In the genomic region with DNA sequence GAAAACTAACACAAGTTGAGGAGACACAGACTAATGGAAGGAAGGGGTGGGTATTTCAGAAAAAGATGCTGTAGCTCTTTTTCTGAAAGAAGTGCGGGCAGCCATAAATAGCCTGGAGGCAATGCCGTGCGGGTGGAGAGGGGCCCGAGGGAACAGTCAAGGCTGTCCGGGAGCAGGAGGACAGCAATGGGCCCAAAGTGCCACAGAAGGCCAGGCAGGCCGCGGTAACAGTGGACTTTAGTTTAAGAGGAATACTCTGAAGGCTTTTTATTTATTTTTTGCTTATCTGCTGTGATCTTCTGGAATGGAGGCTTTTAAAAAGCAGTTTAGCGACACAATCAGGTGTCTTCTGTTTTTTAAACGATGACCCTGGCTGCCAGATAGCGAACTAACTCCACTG, we compare ENCODE assay signal across 25 cellular contexts. TPM values are rescaled to one million over a fixed set of nuclear protein-coding genes. Genes with fewer than 3 reads are reported as not detected.
DNase-seq lines count a peak whose midpoint lies in the region; ATAC-seq, FAIRE-seq and TF ChIP-seq lines count a peak whose summit lies in the region.
"Had no signal": no experiment of that assay in that cellular context is flagged by ENCODE, and none has a peak within 500 bp of the region (broad histone marks: within the 10 kb centered on the region; RNA-seq: fewer than 3 reads in every experiment).

No MANE protein-coding gene starts in this region.

- no peak overlapping the region for H3K27ac Mint-ChIP-seq in activated CD4-positive, alpha-beta T cell treated with anti-CD3 and anti-CD28 coated beads, Interleukin-2, amount 10 ng/mL, durations not matched to agents 7 days and 5 days
- H3K27ac Mint-ChIP-seq in HFFc6 (peak overlapping the region; percentile 29; the same call in 1 of the 2 replicates), neural crest cell (ENCODE audit: unreplicated experiment) (no peak overlapping the region)
- H3K27ac Mint-ChIP-seq: GM23338; memory B cell; stimulated activated naive B cell treated with anti-CD40 and anti-IgM and Interleukin-4, amounts not matched to agents 10 μg/mL and 1 μg/mL and 100 μg/mL, for 72 hours had no signal

- peaks cover 24% of the 10 kb centered on the region for H3K4me1 ChIP-seq in GM12878 (ENCODE audit: control insufficient read depth, insufficient read depth, low read length)

- H3K4me1 Mint-ChIP-seq in activated CD4-positive, alpha-beta T cell treated with anti-CD3 and anti-CD28 coated beads, Interleukin-2, amount 10 ng/mL, durations not matched to agents 7 days and 5 days = peaks cover 47% of the 10 kb centered on the region
- peaks cover 58% of the 10 kb centered on the region for H3K4me1 Mint-ChIP-seq in HFFc6 (ENCODE audit: low read depth)
- H3K4me1 Mint-ChIP-seq in neural crest cell = peaks cover 22% of the 10 kb centered on the region

- H3K4me3 Mint-ChIP-seq in activated CD4-positive, alpha-beta T cell treated with anti-CD3 and anti-CD28 coated beads, Interleukin-2, amount 10 ng/mL, durations not matched to agents 7 days and 5 days = peak overlapping the region; percentile 14
- peak overlapping the region; percentile 35 for H3K4me3 Mint-ChIP-seq in HFFc6
- peak overlapping the region; percentile 80 for H3K4me3 Mint-ChIP-seq in neural crest cell
- H3K4me3 Mint-ChIP-seq: CD14-positive monocyte; GM23338; stimulated activated naive B cell treated with anti-CD40 and anti-IgM and Interleukin-4, amounts not matched to agents 10 μg/mL and 1 μg/mL and 100 μg/mL, for 72 hours had no signal

- H3K27ac ChIP-seq in GM12878 (ENCODE audit: control insufficient read depth, insufficient read depth) = no peak overlapping the region
- H3K27ac ChIP-seq: A549, neutrophil, transverse colon had no signal

- no peak for DNase-seq in activated CD4-positive, alpha-beta T cell treated with anti-CD3 and anti-CD28 coated beads, Interleukin-2, amount 10 ng/mL, durations not matched to agents 7 days and 5 days
- no peak for DNase-seq in activated CD4-positive, alpha-beta T cell treated with anti-CD3 and anti-CD28 coated beads, Interleukin-2, amount 50 U/mL, for 1 hour
- DNase-seq in HFFc6 (no peak), GM12878 (ENCODE audit: low read depth, low spot score) (no peak), neural crest cell (ENCODE audit: low read depth, low spot score) (no peak)
- DNase-seq: activated CD4-positive, alpha-beta T cell treated with anti-CD3 and anti-CD28 coated beads, Interleukin-2, amount 50 U/mL, for 48 hours; aorta; DMS79; hippocampal formation; kidney; NCI-H1436; NCI-H345; retina; stimulated activated naive B cell treated with anti-CD40 and anti-IgM and Interleukin-4, amounts not matched to agents 10 μg/mL and 1 μg/mL and 100 μg/mL, for 72 hours; transverse colon had no signal

- peaks cover 43% of the 10 kb centered on the region for H3K36me3 Mint-ChIP-seq in activated CD4-positive, alpha-beta T cell treated with anti-CD3 and anti-CD28 coated beads, Interleukin-2, amount 10 ng/mL, durations not matched to agents 7 days and 5 days (ENCODE audit: low read depth)
- H3K36me3 Mint-ChIP-seq in HFFc6 (ENCODE audit: low read depth) = peaks cover 54% of the 10 kb centered on the region
- H3K36me3 Mint-ChIP-seq in neural crest cell (ENCODE audit: low read depth) = peaks cover 2% of the 10 kb centered on the region

- no peaks in the 10 kb centered on the region for H3K9me3 Mint-ChIP-seq in activated CD4-positive, alpha-beta T cell treated with anti-CD3 and anti-CD28 coated beads, Interleukin-2, amount 10 ng/mL, durations not matched to agents 7 days and 5 days
- H3K9me3 Mint-ChIP-seq in HFFc6 (no peaks in the 10 kb centered on the region), neural crest cell (no peaks in the 10 kb centered on the region)
- H3K9me3 Mint-ChIP-seq: CD14-positive monocyte; GM23338; memory B cell; stimulated activated naive B cell treated with anti-CD40 and anti-IgM and Interleukin-4, amounts not matched to agents 10 μg/mL and 1 μg/mL and 100 μg/mL, for 72 hours had no signal

- SMC1A ChIA-PET in GM12878 (lab: Charles Lee; ENCODE audit: uncharacterized antibody, unreplicated experiment) = no interaction called here

- H3K27me3 ChIP-seq in GM12878 (replicated peaks in 1 of 2; ENCODE audit: control insufficient read depth in 2 of 2, insufficient read depth in 2 of 2, low read length in 1 of 2) = no peaks in the 10 kb centered on the region
- H3K27me3 ChIP-seq: neutrophil, transverse colon had no signal

- no peaks in the 10 kb centered on the region for H4K20me1 ChIP-seq in GM12878 (ENCODE audit: control insufficient read depth, insufficient read depth)

- TF ChIP-seq CTCF in HFFc6 (IDR thresholded peaks at IDR 0.05) (no peak), GM12878 (IDR thresholded peaks at IDR 0.05 in 2 of 3, conservative IDR thresholded peaks at IDR 0.05 in 1 of 3; ENCODE audit: control insufficient read depth in 2 of 3, extremely low read depth in 1 of 3, insufficient read depth in 1 of 3, low read depth in 3 of 3, low read length in 3 of 3) (no peak), neural crest cell (conservative IDR thresholded peaks at IDR 0.05) (no peak)

- no peak overlapping the region for H3K4me3 ChIP-seq in GM12878
- H3K4me3 ChIP-seq: A549, GM23338, transverse colon had no signal

- no peak for FAIRE-seq in GM12878 (lab: Jason Lieb, UNC)
- FAIRE-seq: A549, colon, GM18507, kidney had no signal

- TF ChIP-seq RAD21 in GM12878 (IDR thresholded peaks at IDR 0.05; ENCODE audit: insufficient read depth, low read depth, low read length) = no peak

- intact Hi-C loops in GM12878 (cut with micrococcal nuclease; ENCODE audit: unreplicated experiment) = loop anchor here (5.0 kb wide), 1 partner anchor 137 kb away; a partner anchor contains a TSS

- ATAC-seq in GM12878 (no peak), HG02798 (IDR thresholded peaks at IDR 0.05; ENCODE audit: poor library complexity, unreplicated experiment) (no peak), HG02970 (IDR thresholded peaks at IDR 0.05; ENCODE audit: low FRiP score, unreplicated experiment) (no peak), GM19455 (IDR thresholded peaks at IDR 0.05; ENCODE audit: unreplicated experiment) (no peak)
- ATAC-seq: A549; GM23338; stimulated activated naive B cell treated with anti-CD40 and anti-IgM and Interleukin-4, amounts not matched to agents 10 μg/mL and 1 μg/mL and 100 μg/mL, for 72 hours had no signal

- H3K27me3 Mint-ChIP-seq in activated CD4-positive, alpha-beta T cell treated with anti-CD3 and anti-CD28 coated beads, Interleukin-2, amount 10 ng/mL, durations not matched to agents 7 days and 5 days = no peaks in the 10 kb centered on the region
- H3K27me3 Mint-ChIP-seq in HFFc6 (ENCODE audit: insufficient read depth) (no peaks in the 10 kb centered on the region; the same call in 1 of the 2 replicates), neural crest cell (ENCODE audit: low read depth) (no peaks in the 10 kb centered on the region)
- H3K27me3 Mint-ChIP-seq: memory B cell; stimulated activated naive B cell treated with anti-CD40 and anti-IgM and Interleukin-4, amounts not matched to agents 10 μg/mL and 1 μg/mL and 100 μg/mL, for 72 hours had no signal

- BruUV-seq in GM12878 (replicated peaks; lab: Mats Ljungman, UMichigan) = TSS peak; percentile 9

- WGBS in GM12878 (ENCODE audit: insufficient coverage, insufficient replicate concordance, low lambda C conversion rate, missing lambda C conversion rate) = 98% methylated on average over 10 of the region's 10 CpGs

- CTCF ChIA-PET in activated CD4-positive, alpha-beta T cell treated with anti-CD3 and anti-CD28 coated beads, Interleukin-2, amount 10 ng/mL, durations not matched to agents 7 days and 5 days (lab: Charles Lee) = interaction anchor here (0.5 kb wide), 1 partner anchor 476 kb away, joined by 3 read pairs; no protein-coding TSS in a partner anchor
- CTCF ChIA-PET in GM12878 (lab: Yijun Ruan, JAX) = interaction anchor here (1.7 kb wide), 1 partner anchor 45 kb away, joined by 3 read pairs; no protein-coding TSS in a partner anchor

- no peak for TF ChIP-seq EP300 in GM12878 (IDR thresholded peaks at IDR 0.05; ENCODE audit: borderline replicate concordance in 1 of 2, control insufficient read depth in 1 of 2, low read depth in 2 of 2, low read length in 2 of 2)

- peak overlapping the region; percentile 39 for H3K4me2 ChIP-seq in GM12878 (ENCODE audit: control insufficient read depth, insufficient read depth)
- H3K4me2 ChIP-seq: GM23338 had no signal

- peaks cover 57% of the 10 kb centered on the region for H3K79me2 ChIP-seq in GM12878 (ENCODE audit: control insufficient read depth, insufficient read depth, low read length)

- TF ChIP-seq POLR2A in GM12878 (IDR thresholded peaks at IDR 0.05; ENCODE audit: low read depth, low read length) = no peak

- in situ Hi-C loops in GM12878 (cut with MboI) = no loop called here

- RAD21 ChIA-PET in GM12878 (lab: Charles Lee; ENCODE audit: unreplicated experiment) = no interaction called here

- H3K9me3 ChIP-seq in GM12878 (replicated peaks; ENCODE audit: control insufficient read depth, insufficient read depth, low read length) = no peaks in the 10 kb centered on the region
- H3K9me3 ChIP-seq: A549, neutrophil, transverse colon had no signal

- H3K9ac ChIP-seq in GM12878 (ENCODE audit: control insufficient read depth, insufficient read depth, low read length) = no peak overlapping the region

- POLR2A ChIA-PET in activated CD4-positive, alpha-beta T cell treated with anti-CD3 and anti-CD28 coated beads, Interleukin-2, amount 10 ng/mL, durations not matched to agents 7 days and 5 days (lab: Charles Lee) = no interaction called here
- POLR2A ChIA-PET in GM12878 (lab: Charles Lee) = interaction anchor here (0.8 kb wide), 1 partner anchor 194 kb away, joined by 4 read pairs; no protein-coding TSS in a partner anchor

- H2AFZ ChIP-seq in GM12878 (ENCODE audit: control insufficient read depth, low read depth, low read length) = no peak overlapping the region
- H2AFZ ChIP-seq: GM23338 had no signal

- no peaks in the 10 kb centered on the region for H3K36me3 ChIP-seq in GM12878 (ENCODE audit: control insufficient read depth in 2 of 2, insufficient read depth in 2 of 2, low read length in 1 of 2)
- H3K36me3 ChIP-seq: transverse colon had no signal

RNA-seq across cellular contexts. Expression of a gene that starts 2.8 kb away (rescaled TPM):
- total RNA-seq in activated CD4-positive, alpha-beta T cell treated with anti-CD3 and anti-CD28 coated beads, Interleukin-2, amount 10 ng/mL, durations not matched to agents 7 days and 5 days = 100 to 1,000 TPM in 1 of 2 experiments, 10 to 100 TPM in 1; 93.9 to 104 TPM
- 100 to 1,000 TPM; 205 to 238 (median 225) TPM for total RNA-seq in HFFc6 (2021; fragmentation: NEBNext Ultra II Directional; extraction: Animal tissue kit (Norgen Biotek cat#: 25700))
- total RNA-seq in GM12878 (2013; cell fraction: nucleolus; rRNA removed) = 25.2 and 27.2 TPM in 2 replicates
- total RNA-seq in GM12878 (2014; rRNA removed) = 49.8 and 50.2 TPM in 2 replicates
- total RNA-seq in GM12878 (2014; rRNA removed; fragmentation: Illumina TruSeq; extraction: Trizol) = 60.9 and 68.3 TPM in 2 replicates
- total RNA-seq in GM12878 (2021) = 108 and 115 TPM in 2 replicates
- polyA plus RNA-seq in GM12878 (2011; ENCODE audit: low read depth) = 33.7 TPM
- polyA plus RNA-seq in GM12878 (2011; rRNA removed) = 113 and 166 TPM in 2 replicates
- 45.0 and 46.7 TPM in 2 replicates for polyA plus RNA-seq in GM12878 (2011; cell fraction: cytosol; rRNA removed)
- 35.8 and 38.4 TPM in 2 replicates for polyA plus RNA-seq in GM12878 (2011; cell fraction: nucleus; rRNA removed)
- 64.4 and 91.5 TPM in 2 replicates for polyA plus RNA-seq in GM12878 (2012)
- 79.5 and 87.7 TPM in 2 replicates for polyA plus RNA-seq in GM12878 (2014; fragmentation: Illumina TruSeq; extraction: Trizol)
- polyA plus RNA-seq in GM12878 (2014; fragmentation: Nextera tagmentation; extraction: Ambion mirVana) = 100 to 1,000 TPM in 1 of 2 experiments, 10 to 100 TPM in 1; 58.8 to 115 TPM
- polyA plus RNA-seq in GM12878 (2014; rRNA removed) = 67.3 and 81.0 TPM in 2 replicates
- 100 to 1,000 TPM; 271 to 273 TPM for polyA plus RNA-seq in GM12878 (2016; fragmentation: Nextera tagmentation; extraction: Ambion mirVana)
- 20.0 and 20.8 TPM in 2 replicates for polyA minus RNA-seq in GM12878 (2011; rRNA and poly(A)+ RNA removed)
- 14.2 and 15.4 TPM in 2 replicates for polyA minus RNA-seq in GM12878 (2011; cell fraction: cytosol; rRNA and poly(A)+ RNA removed)
- 5.8 and 10.2 TPM in 2 replicates for polyA minus RNA-seq in GM12878 (2011; cell fraction: nucleus; rRNA and poly(A)+ RNA removed)
- total RNA-seq in neural crest cell = 59.3 and 61.2 TPM in 2 replicates

RNA-seq across cellular contexts. Expression of a gene that starts 3.0 kb away (rescaled TPM):
- total RNA-seq in activated CD4-positive, alpha-beta T cell treated with anti-CD3 and anti-CD28 coated beads, Interleukin-2, amount 10 ng/mL, durations not matched to agents 7 days and 5 days = 10 to 100 TPM; 46.9 to 58.2 TPM
- total RNA-seq in HFFc6 (2021; fragmentation: NEBNext Ultra II Directional; extraction: Animal tissue kit (Norgen Biotek cat#: 25700)) = 10 to 100 TPM; 40.6 to 49.8 (median 44.5) TPM
- 53.2 and 73.7 TPM in 2 replicates for total RNA-seq in GM12878 (2013; cell fraction: nucleolus; rRNA removed)
- 67.7 and 72.3 TPM in 2 replicates for total RNA-seq in GM12878 (2014; rRNA removed)
- total RNA-seq in GM12878 (2014; rRNA removed; fragmentation: Illumina TruSeq; extraction: Trizol) = 97.4 and 107 TPM in 2 replicates
- 62.1 and 62.2 TPM in 2 replicates for total RNA-seq in GM12878 (2021)
- polyA plus RNA-seq in GM12878 (2011; ENCODE audit: low read depth) = 25.1 TPM
- 34.5 and 45.3 TPM in 2 replicates for polyA plus RNA-seq in GM12878 (2011; rRNA removed)
- polyA plus RNA-seq in GM12878 (2011; cell fraction: cytosol; rRNA removed) = 18.9 and 31.5 TPM in 2 replicates
- 39.5 and 47.6 TPM in 2 replicates for polyA plus RNA-seq in GM12878 (2011; cell fraction: nucleus; rRNA removed)
- polyA plus RNA-seq in GM12878 (2012) = 48.2 and 50.7 TPM in 2 replicates
- 83.5 and 116 TPM in 2 replicates for polyA plus RNA-seq in GM12878 (2014; fragmentation: Illumina TruSeq; extraction: Trizol)
- polyA plus RNA-seq in GM12878 (2014; fragmentation: Nextera tagmentation; extraction: Ambion mirVana) = 100 to 1,000 TPM in 1 of 2 experiments, 10 to 100 TPM in 1; 68.7 to 101 TPM
- polyA plus RNA-seq in GM12878 (2014; rRNA removed) = 42.4 and 46.9 TPM in 2 replicates
- polyA plus RNA-seq in GM12878 (2016; fragmentation: Nextera tagmentation; extraction: Ambion mirVana) = 100 to 1,000 TPM; 105 to 108 TPM
- 21.9 and 44.2 TPM in 2 replicates for polyA minus RNA-seq in GM12878 (2011; rRNA and poly(A)+ RNA removed)
- polyA minus RNA-seq in GM12878 (2011; cell fraction: cytosol; rRNA and poly(A)+ RNA removed) = 16.7 and 25.6 TPM in 2 replicates
- polyA minus RNA-seq in GM12878 (2011; cell fraction: nucleus; rRNA and poly(A)+ RNA removed) = 19.0 and 26.7 TPM in 2 replicates
- 84.8 and 86.4 TPM in 2 replicates for total RNA-seq in neural crest cell

RNA-seq across cellular contexts. Expression of a gene that starts 53.9 kb away (rescaled TPM):
- total RNA-seq in activated CD4-positive, alpha-beta T cell treated with anti-CD3 and anti-CD28 coated beads, Interleukin-2, amount 10 ng/mL, durations not matched to agents 7 days and 5 days = 10 to 100 TPM; 58.1 to 64.4 TPM
- total RNA-seq in HFFc6 (2021; fragmentation: NEBNext Ultra II Directional; extraction: Animal tissue kit (Norgen Biotek cat#: 25700)) = 10 to 100 TPM; 65.5 to 79.0 (median 71.0) TPM
- 45.9 and 50.2 TPM in 2 replicates for total RNA-seq in GM12878 (2013; cell fraction: nucleolus; rRNA removed)
- total RNA-seq in GM12878 (2014; rRNA removed) (62.6 and 73.0 TPM in 2 replicates), GM12878 (2014; rRNA removed; fragmentation: Illumina TruSeq; extraction: Trizol) (60.3 and 61.7 TPM in 2 replicates), GM12878 (2021) (56.8 and 57.4 TPM in 2 replicates), neural crest cell (38.6 and 42.7 TPM in 2 replicates)
- polyA plus RNA-seq in GM12878 (2011; ENCODE audit: low read depth) = 85.7 TPM
- polyA plus RNA-seq in GM12878 (2011; rRNA removed) (120 and 141 TPM in 2 replicates), GM12878 (2014; fragmentation: Illumina TruSeq; extraction: Trizol) (72.0 and 72.2 TPM in 2 replicates), GM12878 (2014; fragmentation: Nextera tagmentation; extraction: Ambion mirVana) (100 to 1,000 TPM; 120 to 125 TPM), GM12878 (2014; rRNA removed) (60.2 and 67.9 TPM in 2 replicates), GM12878 (2016; fragmentation: Nextera tagmentation; extraction: Ambion mirVana) (10 to 100 TPM; 78.6 to 83.3 TPM)
- polyA plus RNA-seq in GM12878 (2011; cell fraction: cytosol; rRNA removed) = 76.8 and 90.2 TPM in 2 replicates
- 37.2 and 58.7 TPM in 2 replicates for polyA plus RNA-seq in GM12878 (2011; cell fraction: nucleus; rRNA removed)
- polyA plus RNA-seq in GM12878 (2012) = 62.2 and 82.7 TPM in 2 replicates
- 65.0 and 80.6 TPM in 2 replicates for polyA minus RNA-seq in GM12878 (2011; rRNA and poly(A)+ RNA removed)
- 19.2 and 22.7 TPM in 2 replicates for polyA minus RNA-seq in GM12878 (2011; cell fraction: cytosol; rRNA and poly(A)+ RNA removed)
- 16.2 and 20.2 TPM in 2 replicates for polyA minus RNA-seq in GM12878 (2011; cell fraction: nucleus; rRNA and poly(A)+ RNA removed)

Comparison
In these comparisons a context has a peak if more than half of its experiments do, and no peak if none do; other contexts are left out.
1. H3K4me3 Mint-ChIP-seq: peak in every context shown above with its lines; median percentile 80 in neural crest cell; 35 in HFFc6; 14 in activated CD4-positive, alpha-beta T cell treated with anti-CD3 and anti-CD28 coated beads, Interleukin-2, amount 10 ng/mL, durations not matched to agents 7 days and 5 days.